In genomic region chr1:213779228-213779627, GRCh38 we compare ENCODE assay signal across 33 cellular contexts.
DNase-seq lines count a peak whose midpoint lies in the region; ATAC-seq, FAIRE-seq and TF ChIP-seq lines count a peak whose summit lies in the region.
"Had no signal": no experiment of that assay in that cellular context is flagged by ENCODE, and none has a peak within 500 bp of the region (broad histone marks: within the 10 kb centered on the region; RNA-seq: fewer than 3 reads in every experiment).

No MANE protein-coding gene starts in this region.

- no peaks in the 10 kb centered on the region for H3K36me3 ChIP-seq in HepG2 (replicated peaks in 1 of 2; ENCODE audit: control insufficient read depth in 1 of 2, insufficient read depth in 2 of 2, low read length in 2 of 2)
- no peaks in the 10 kb centered on the region for H3K36me3 ChIP-seq in right lobe of liver
- H3K36me3 ChIP-seq in naive thymus-derived CD4-positive, alpha-beta T cell (ENCODE audit: control insufficient read depth in 2 of 3, insufficient read depth in 3 of 3, low read length in 3 of 3), result no peaks in the 10 kb centered on the region
- H3K36me3 ChIP-seq: gastroesophageal sphincter, right atrium auricular region had no signal

- no peaks in the 10 kb centered on the region for H4K20me1 ChIP-seq in HepG2 (ENCODE audit: insufficient read depth, low read length)

- no peak overlapping the region for H3K27ac ChIP-seq in HepG2 (ENCODE audit: extremely low read length, insufficient read depth, low read length)
- H3K27ac ChIP-seq in right lobe of liver, result no peak overlapping the region
- no peak overlapping the region for H3K27ac ChIP-seq in foreskin keratinocyte
- H3K27ac ChIP-seq in naive thymus-derived CD4-positive, alpha-beta T cell (ENCODE audit: low read depth, low read length), result no peak overlapping the region
- H3K27ac ChIP-seq: body of pancreas, dorsolateral prefrontal cortex, gastroesophageal sphincter, right atrium auricular region, testis, VCaP had no signal

- TF ChIP-seq POLR2A in HepG2 (IDR thresholded peaks at IDR 0.05; ENCODE audit: insufficient read depth in 1 of 2, low read depth in 2 of 2, low read length in 2 of 2) (no peak), right lobe of liver (IDR thresholded peaks at IDR 0.05) (no peak)

- no peaks in the 10 kb centered on the region for H3K9me3 ChIP-seq in HepG2 (ENCODE audit: low read length)
- no peaks in the 10 kb centered on the region for H3K9me3 ChIP-seq in right lobe of liver
- H3K9me3 ChIP-seq in naive thymus-derived CD4-positive, alpha-beta T cell (ENCODE audit: control insufficient read depth in 2 of 3, low read length in 3 of 3), result no peaks in the 10 kb centered on the region
- H3K9me3 ChIP-seq: body of pancreas, testis had no signal

- POLR2A ChIA-PET in HepG2 (lab: Yijun Ruan, JAX), result no interaction called here
- POLR2A ChIA-PET in naive thymus-derived CD4-positive, alpha-beta T cell (lab: Charles Lee), result no interaction called here

- peaks cover 15% of the 10 kb centered on the region for H3K4me1 ChIP-seq in HepG2 (ENCODE audit: insufficient read depth, low read length)
- peaks cover 0 to 6% (median 2%) of the 10 kb centered on the region in 4 donors for H3K4me1 ChIP-seq in right lobe of liver
- no peaks in the 10 kb centered on the region for H3K4me1 ChIP-seq in foreskin keratinocyte
- peaks cover 0 to 11% of the 10 kb centered on the region in 2 donors for H3K4me1 ChIP-seq in naive thymus-derived CD4-positive, alpha-beta T cell (ENCODE audit: control insufficient read depth in 2 of 2, insufficient read depth in 2 of 2, low read length in 2 of 2)
- H3K4me1 ChIP-seq: body of pancreas, gastroesophageal sphincter, right atrium auricular region, testis had no signal

- no peaks in the 10 kb centered on the region; a peak in 1 of 5 replicates for H3K27me3 ChIP-seq in HepG2 (ENCODE audit: control insufficient read depth in 1 of 2, insufficient read depth in 2 of 2, low read length in 2 of 2)
- H3K27me3 ChIP-seq in right lobe of liver, result no peaks in the 10 kb centered on the region
- H3K27me3 ChIP-seq in foreskin keratinocyte, result peaks cover 17% of the 10 kb centered on the region
- H3K27me3 ChIP-seq in naive thymus-derived CD4-positive, alpha-beta T cell (ENCODE audit: control insufficient read depth in 2 of 2, insufficient read depth in 2 of 2, low read length in 2 of 2), result no peaks in the 10 kb centered on the region
- H3K27me3 ChIP-seq: body of pancreas, right atrium auricular region, testis had no signal

- TF ChIP-seq RAD21 in HepG2 (CRISPR knock-in tag; IDR thresholded peaks at IDR 0.05), result no peak

- CTCF ChIA-PET in HepG2 (lab: Yijun Ruan, JAX; ENCODE audit: low intra/inter-chr PET ratio, low total read pairs), result no interaction called here
- CTCF ChIA-PET in naive thymus-derived CD4-positive, alpha-beta T cell (lab: Charles Lee), result no interaction called here

- TF ChIP-seq CTCF in HepG2 (CRISPR knock-in tag; IDR thresholded peaks at IDR 0.05) (no peak), right lobe of liver (IDR thresholded peaks at IDR 0.05) (no peak), foreskin keratinocyte (conservative IDR thresholded peaks at IDR 0.05) (no peak)

- BruUV-seq in HepG2 (replicated peaks; lab: Mats Ljungman, UMichigan), result no TSS peak

- peak in 1 of 2 experiments; percentile 25; a peak in 1 of 4 replicates for TF ChIP-seq EP300 in HepG2 (IDR thresholded peaks at IDR 0.05; ENCODE audit: low read depth in 2 of 2, low read length in 2 of 2)
- TF ChIP-seq EP300 in HepG2 (CRISPR knock-in tag; IDR thresholded peaks at IDR 0.05; ENCODE audit: borderline replicate concordance), result no peak

- peak; percentile 56 for DNase-seq in HepG2 (ENCODE audit: low spot score)
- DNase-seq in right lobe of liver, result no peak
- peak; percentile 15 for DNase-seq in RKO (ENCODE audit: low spot score)
- peak; percentile 2 to 12 for DNase-seq in foreskin keratinocyte
- DNase-seq in naive thymus-derived CD4-positive, alpha-beta T cell, result no peak
- no peak for DNase-seq in NCI-H2107 treated with DMSO at 0.1 percent for 48 hours (lab: John Stamatoyannopoulos, UW; ENCODE audit: unreplicated experiment)
- DNase-seq: activated CD4-positive, alpha-beta T cell treated with anti-CD3 and anti-CD28 coated beads for 36 hours; activated CD8-positive, alpha-beta T cell treated with anti-CD3 and anti-CD28 coated beads for 36 hours; activated naive CD4-positive, alpha-beta T cell treated with anti-CD3 and anti-CD28 coated beads, Interleukin-2, amount 50 U/mL, for 16 hours; activated T-cell treated with anti-CD3 and anti-CD28 coated beads for 4 hours; body of pancreas; CD4-positive, alpha-beta memory T cell; dorsolateral prefrontal cortex; IMR-90; mesenchymal stem cell; NCI-H1048; NCI-H2107; NCI-H510A treated with DMSO at 0.1 percent for 48 hours; posterior cingulate gyrus; SHP77 treated with DMSO at 0.1 percent for 48 hours; stimulated activated CD4-positive, alpha-beta T cell treated with anti-CD3 and anti-CD28 coated beads, Interleukin-1b, Interleukin-23, amount 100 ng/mL, for 48 hours; SW 1271; T-helper 9 cell; testis had no signal

- H3K4me3 ChIP-seq in HepG2 (replicated peaks in 1 of 3; ENCODE audit: insufficient read depth in 1 of 3, low read depth in 2 of 3, low read length in 3 of 3) (no peak overlapping the region), right lobe of liver (no peak overlapping the region)
- no peak overlapping the region for H3K4me3 ChIP-seq in naive thymus-derived CD4-positive, alpha-beta T cell (ENCODE audit: low read length)
- H3K4me3 ChIP-seq: body of pancreas, dorsolateral prefrontal cortex, gastroesophageal sphincter, right atrium auricular region, testis had no signal

- in situ Hi-C loops in HepG2 (cut with HindIII; ENCODE audit: extremely low pct_ligation_motif_present, low pct_unique_long_range_greater_than_20kb), result no loop called here

- H3K27ac Mint-ChIP-seq in naive thymus-derived CD4-positive, alpha-beta T cell, result peak overlapping the region in 1 of 9 donors; percentile 0
- H3K27ac Mint-ChIP-seq: activated CD4-positive, alpha-beta T cell treated with anti-CD3 and anti-CD28 coated beads for 36 hours; activated CD8-positive, alpha-beta T cell treated with anti-CD3 and anti-CD28 coated beads for 36 hours; activated T-helper 2 cell treated with anti-CD3 and anti-CD28 coated beads, Interferon-gamma antibody, Interleukin-2, Interleukin-4, amounts not matched to agents 10 μg/mL and 5 μg/mL and 100 μg/mL, durations not matched to agents 14 hours and 24 hours and 36 hours; CD4-positive, alpha-beta memory T cell; stimulated activated naive CD8-positive, alpha-beta T cell treated with anti-CD3 and anti-CD28 coated beads, Interleukin-15, Interleukin-2, amounts not matched to agents 100 ng/mL and 50 ng/mL, for 24 hours had no signal

- no peak overlapping the region for H2AFZ ChIP-seq in HepG2 (ENCODE audit: low read length)

- FAIRE-seq in HepG2 (lab: Jason Lieb, UNC), result no peak
- FAIRE-seq: endometrium, GM12891 had no signal

- no peak overlapping the region for H3K4me3 Mint-ChIP-seq in naive thymus-derived CD4-positive, alpha-beta T cell
- H3K4me3 Mint-ChIP-seq: activated CD4-positive, alpha-beta T cell treated with anti-CD3 and anti-CD28 coated beads for 36 hours; activated CD8-positive, alpha-beta T cell treated with anti-CD3 and anti-CD28 coated beads for 36 hours; CD4-positive, alpha-beta memory T cell; stimulated activated naive CD8-positive, alpha-beta T cell treated with anti-CD3 and anti-CD28 coated beads, Interleukin-15, Interleukin-2, amounts not matched to agents 100 ng/mL and 50 ng/mL, for 24 hours had no signal

- H3K9me3 Mint-ChIP-seq in naive thymus-derived CD4-positive, alpha-beta T cell, result peaks cover 0 to 5% (median 0%) of the 10 kb centered on the region in 11 donors
- H3K9me3 Mint-ChIP-seq: activated CD8-positive, alpha-beta T cell treated with anti-CD3 and anti-CD28 coated beads for 36 hours; activated T-helper 2 cell treated with anti-CD3 and anti-CD28 coated beads, Interferon-gamma antibody, Interleukin-2, Interleukin-4, amounts not matched to agents 10 μg/mL and 5 μg/mL and 100 μg/mL, durations not matched to agents 14 hours and 24 hours and 36 hours had no signal

- WGBS in HepG2 (ENCODE audit: low lambda C conversion rate), result 64% methylated on average over 5 of the region's 5 CpGs
- WGBS in right lobe of liver (ENCODE audit: insufficient coverage, low coverage, low lambda C conversion rate, missing lambda C conversion rate), result 94% methylated on average over 4 of the region's 5 CpGs

- ATAC-seq in HepG2 (no peak), right lobe of liver (no peak), foreskin keratinocyte (peak; percentile 61), GM21526 (IDR thresholded peaks at IDR 0.05; ENCODE audit: low FRiP score, unreplicated experiment) (no peak), GM19035 (IDR thresholded peaks at IDR 0.05; ENCODE audit: unreplicated experiment) (no peak)
- no peak for ATAC-seq in naive thymus-derived CD4-positive, alpha-beta T cell
- ATAC-seq: activated CD4-positive, alpha-beta T cell treated with anti-CD3 and anti-CD28 coated beads for 36 hours; activated CD8-positive, alpha-beta T cell treated with anti-CD3 and anti-CD28 coated beads for 36 hours; body of pancreas; gastroesophageal sphincter had no signal

- H3K4me1 Mint-ChIP-seq in naive thymus-derived CD4-positive, alpha-beta T cell, result peaks cover 0 to 33% (median 25%) of the 10 kb centered on the region in 7 donors

- no peak overlapping the region for H3K9ac ChIP-seq in HepG2 (ENCODE audit: insufficient read depth, low read depth, low read length)

- peaks cover 0 to 3% (median 0%) of the 10 kb centered on the region in 5 donors for H3K36me3 Mint-ChIP-seq in naive thymus-derived CD4-positive, alpha-beta T cell
- H3K36me3 Mint-ChIP-seq: CD4-positive, alpha-beta memory T cell had no signal

- H3K4me2 ChIP-seq in HepG2 (ENCODE audit: low read depth, low read length), result no peak overlapping the region

- no peaks in the 10 kb centered on the region for H3K79me2 ChIP-seq in HepG2 (ENCODE audit: insufficient read depth, low read length)

- intact Hi-C loops in HepG2 (cut with micrococcal nuclease; ENCODE audit: unreplicated experiment) (no loop called here), right lobe of liver (cut with DNase I) (no loop called here)
- intact Hi-C loops in naive thymus-derived CD4-positive, alpha-beta T cell (cut with micrococcal nuclease), result no loop called here

- peaks cover 4 to 12% (median 6%) of the 10 kb centered on the region in 5 donors for H3K27me3 Mint-ChIP-seq in naive thymus-derived CD4-positive, alpha-beta T cell

TF ChIP-seq in HepG2, 621 proteins besides CTCF, POLR2A, EP300 and RAD21:
- TF ChIP-seq KMT2B (CRISPR knock-in tag; IDR thresholded peaks at IDR 0.05), result no peak
- peak; percentile 40 for TF ChIP-seq FOSL2 (CRISPR knock-in tag; IDR thresholded peaks at IDR 0.05)

Comparison
In these comparisons a context has a peak if more than half of its experiments do, and no peak if none do; other contexts are left out.
1. DNase-seq: peak in HepG2 (single experiment), RKO (single experiment) and foreskin keratinocyte (2 of 2); none in right lobe of liver (0 of 3), naive thymus-derived CD4-positive, alpha-beta T cell (0 of 9) and NCI-H2107 treated with DMSO at 0.1 percent for 48 hours (single experiment).